8 cellular contexts compared by ENCODE assay signal in genomic region chr17:31068291-31068690, GRCh38. TPM values are rescaled to one million over a fixed set of nuclear protein-coding genes. Genes with fewer than 3 reads are reported as not detected.
DNase-seq lines count a peak whose midpoint lies in the region; ATAC-seq and TF ChIP-seq lines count a peak whose summit lies in the region.

No MANE protein-coding gene starts in this region.

- peak overlapping the region; percentile 64 for H3K4me2 ChIP-seq in HCT116 (ENCODE audit: low read length)

- RAD21 ChIA-PET in HCT116 (lab: Charles Lee; ENCODE audit: low non-redundant PET in 1 of 2, low total read pairs in 2 of 2, uncharacterized antibody in 2 of 2, unreplicated experiment in 2 of 2), result no interaction called here

- H3K27me3 ChIP-seq in BJ (ENCODE audit: control insufficient read depth, insufficient read depth, low read length) (no peaks in the 10 kb centered on the region), HCT116 (ENCODE audit: insufficient read depth, low read length) (no peaks in the 10 kb centered on the region), SJCRH30 (no peaks in the 10 kb centered on the region)

- TF ChIP-seq RAD21 in HCT116 (IDR thresholded peaks at IDR 0.05; ENCODE audit: low read depth), result peak; percentile 47; the same call in 1 of the 2 replicates

- H3K4me1 Mint-ChIP-seq in activated naive CD8-positive, alpha-beta T cell treated with anti-CD3 and anti-CD28 coated beads, Interleukin-2, amount 50 U/mL, for 24 hours, result peaks cover 2% of the 10 kb centered on the region
- no peaks in the 10 kb centered on the region for H3K4me1 Mint-ChIP-seq in stimulated activated effector memory CD8-positive, alpha-beta T cell treated with anti-CD3 and anti-CD28 coated beads, Interleukin-12 subunit alpha, Interleukin-12 subunit beta, amount 100 ng/mL, for 72 hours

- no peak overlapping the region for H3K9ac ChIP-seq in HCT116 (ENCODE audit: low read length)

- H3K9me3 ChIP-seq in HCT116 (ENCODE audit: control insufficient read depth in 1 of 2, insufficient read depth in 1 of 2, low read depth in 1 of 2, low read length in 2 of 2), result no peaks in the 10 kb centered on the region
- peaks cover 4% of the 10 kb centered on the region; the same call in 1 of the 2 replicates for H3K9me3 ChIP-seq in SJCRH30 (replicated peaks)

- H4K20me1 ChIP-seq in HCT116 (ENCODE audit: insufficient read depth), result no peaks in the 10 kb centered on the region

- ATAC-seq in HCT116, result peak; percentile 85
- peak; percentile 65 for ATAC-seq in activated naive CD8-positive, alpha-beta T cell treated with anti-CD3 and anti-CD28 coated beads, Interleukin-2, amount 50 U/mL, for 24 hours
- ATAC-seq in stimulated activated effector memory CD8-positive, alpha-beta T cell treated with anti-CD3 and anti-CD28 coated beads, Interleukin-12 subunit alpha, Interleukin-12 subunit beta, amount 100 ng/mL, for 72 hours, result peak; percentile 80
- ATAC-seq in GM18519 (IDR thresholded peaks at IDR 0.05; ENCODE audit: low FRiP score, unreplicated experiment), result no peak

- no peak for TF ChIP-seq POLR2A in HCT116 (IDR thresholded peaks at IDR 0.05; ENCODE audit: borderline replicate concordance, extremely low read depth, insufficient read depth, insufficient read length)

- POLR2A ChIA-PET in BJ (lab: Charles Lee) (no interaction called here), HCT116 (lab: Charles Lee) (no interaction called here)

- CTCF ChIA-PET in BJ (lab: Yijun Ruan, JAX), result interaction anchor here (0.7 to 2.3 kb wide), 2 partner anchors 17 to 73 kb away, joined by 3 to 10 read pairs; no protein-coding TSS in a partner anchor
- CTCF ChIA-PET in HCT116 (lab: Charles Lee), result interaction anchor here (0.9 kb wide), 1 partner anchor 15 kb away, joined by 3 read pairs; no protein-coding TSS in a partner anchor

- H3K36me3 Mint-ChIP-seq in activated naive CD8-positive, alpha-beta T cell treated with anti-CD3 and anti-CD28 coated beads, Interleukin-2, amount 50 U/mL, for 24 hours (ENCODE audit: low read depth), result no peaks in the 10 kb centered on the region
- no peaks in the 10 kb centered on the region for H3K36me3 Mint-ChIP-seq in stimulated activated effector memory CD8-positive, alpha-beta T cell treated with anti-CD3 and anti-CD28 coated beads, Interleukin-12 subunit alpha, Interleukin-12 subunit beta, amount 100 ng/mL, for 72 hours

- H3K4me1 ChIP-seq in HCT116 (ENCODE audit: control insufficient read depth in 1 of 2, insufficient read depth in 2 of 2, low read length in 2 of 2) (peaks cover 14 to 18% of the 10 kb centered on the region in 2 experiments), SJCRH30 (peaks cover 22% of the 10 kb centered on the region)

- H3K9me3 Mint-ChIP-seq in activated naive CD8-positive, alpha-beta T cell treated with anti-CD3 and anti-CD28 coated beads, Interleukin-2, amount 50 U/mL, for 24 hours, result no peaks in the 10 kb centered on the region
- no peaks in the 10 kb centered on the region for H3K9me3 Mint-ChIP-seq in stimulated activated effector memory CD8-positive, alpha-beta T cell treated with anti-CD3 and anti-CD28 coated beads, Interleukin-12 subunit alpha, Interleukin-12 subunit beta, amount 100 ng/mL, for 72 hours

- H3K27ac Mint-ChIP-seq in activated naive CD8-positive, alpha-beta T cell treated with anti-CD3 and anti-CD28 coated beads, Interleukin-2, amount 50 U/mL, for 24 hours, result no peak overlapping the region
- no peak overlapping the region for H3K27ac Mint-ChIP-seq in stimulated activated effector memory CD8-positive, alpha-beta T cell treated with anti-CD3 and anti-CD28 coated beads, Interleukin-12 subunit alpha, Interleukin-12 subunit beta, amount 100 ng/mL, for 72 hours

- intact Hi-C loops in HCT116 (cut with micrococcal nuclease), result no loop called here

- peak; percentile 29; the same call in 1 of the 2 replicates for TF ChIP-seq CTCF in BJ (IDR thresholded peaks at IDR 0.05; ENCODE audit: insufficient read depth, low read depth, low read length)
- TF ChIP-seq CTCF in HCT116 (IDR thresholded peaks at IDR 0.05 in 2 of 3, conservative IDR thresholded peaks at IDR 0.05 in 1 of 3; ENCODE audit: borderline replicate concordance in 1 of 3, insufficient read depth in 1 of 3, low read depth in 2 of 3, low read length in 2 of 3), result peak; percentile 76 to 80 (median 80)

- H3K79me2 ChIP-seq in HCT116 (ENCODE audit: insufficient read depth, low read length), result no peaks in the 10 kb centered on the region

- H3K4me3 Mint-ChIP-seq in activated naive CD8-positive, alpha-beta T cell treated with anti-CD3 and anti-CD28 coated beads, Interleukin-2, amount 50 U/mL, for 24 hours, result no peak overlapping the region
- no peak overlapping the region for H3K4me3 Mint-ChIP-seq in stimulated activated effector memory CD8-positive, alpha-beta T cell treated with anti-CD3 and anti-CD28 coated beads, Interleukin-12 subunit alpha, Interleukin-12 subunit beta, amount 100 ng/mL, for 72 hours

- H3K36me3 ChIP-seq in BJ (ENCODE audit: control insufficient read depth, insufficient read depth, low read length), result no peaks in the 10 kb centered on the region
- H3K36me3 ChIP-seq in HCT116 (ENCODE audit: control insufficient read depth in 1 of 2, insufficient read depth in 2 of 2, low read length in 2 of 2), result no peaks in the 10 kb centered on the region
- H3K36me3 ChIP-seq in SJCRH30, result no peaks in the 10 kb centered on the region

- DNase-seq in BJ (ENCODE audit: low read depth) (no peak), HCT116 (ENCODE audit: low read depth, low spot score) (peak; percentile 40), SJCRH30 (peak; percentile 69 to 79), left kidney (ENCODE audit: low read depth, low spot score) (peak; percentile 6), NCI-H1092 (lab: John Stamatoyannopoulos, UW) (no peak)
- DNase-seq in activated naive CD8-positive, alpha-beta T cell treated with anti-CD3 and anti-CD28 coated beads, Interleukin-2, amount 50 U/mL, for 24 hours, result peak; percentile 65
- peak; percentile 16 to 80 for DNase-seq in stimulated activated effector memory CD8-positive, alpha-beta T cell treated with anti-CD3 and anti-CD28 coated beads, Interleukin-12 subunit alpha, Interleukin-12 subunit beta, amount 100 ng/mL, for 72 hours (ENCODE audit: low spot score in 2 of 2)

- no peaks in the 10 kb centered on the region for H3K9me2 ChIP-seq in HCT116 (ENCODE audit: insufficient read depth)

- no peaks in the 10 kb centered on the region for H3K27me3 Mint-ChIP-seq in activated naive CD8-positive, alpha-beta T cell treated with anti-CD3 and anti-CD28 coated beads, Interleukin-2, amount 50 U/mL, for 24 hours

- no peak overlapping the region for H3K4me3 ChIP-seq in BJ (ENCODE audit: low read depth, low read length)
- peak overlapping the region in 1 of 2 experiments; percentile 8; a peak in 1 of 4 replicates for H3K4me3 ChIP-seq in HCT116 (replicated peaks in 1 of 2; ENCODE audit: low read depth in 1 of 2, low read length in 2 of 2)
- no peak overlapping the region for H3K4me3 ChIP-seq in SJCRH30

- BruUV-seq in HCT116 (replicated peaks; lab: Mats Ljungman, UMichigan), result no TSS peak

- peak overlapping the region; percentile 89 for H2AFZ ChIP-seq in HCT116 (ENCODE audit: low read depth, low read length, poor library complexity, severe bottlenecking)

- peak overlapping the region; percentile 37 for H3K27ac ChIP-seq in HCT116 (ENCODE audit: low read depth, low read length)
- peak overlapping the region; percentile 94 for H3K27ac ChIP-seq in SJCRH30

TF ChIP-seq in HCT116, 20 proteins besides CTCF, POLR2A, EP300 and RAD21:
- TF ChIP-seq MAX (IDR thresholded peaks at IDR 0.05) (peak; percentile 1; the same call in 1 of the 2 replicates), YY1 (IDR thresholded peaks at IDR 0.05; ENCODE audit: extremely low read depth, insufficient replicate concordance, low read depth, low read length) (peak; percentile 13), CEBPB (IDR thresholded peaks at IDR 0.05; ENCODE audit: low read depth) (no peak)
TF ChIP-seq in HCT116: peak in this region for 2.

RNA-seq across cellular contexts. Expression of gene NF1, which starts 26.5 kb away (rescaled TPM):
- polyA plus RNA-seq in BJ (2011; rRNA removed), result 29.3 and 48.2 TPM in 2 replicates
- polyA minus RNA-seq in BJ (2011; rRNA and poly(A)+ RNA removed), result 108 and 115 TPM in 2 replicates
- total RNA-seq in HCT116 (2021; ENCODE audit: unreplicated experiment), result 20.8 TPM
- 6.3 and 7.7 TPM in 2 replicates for polyA plus RNA-seq in HCT116 (2012)
- total RNA-seq in SJCRH30 (2014; rRNA removed; shearing (Covaris generic)), result 48.3 and 57.0 TPM in 2 replicates

Comparison
In these comparisons a context has a peak if more than half of its experiments do, and no peak if none do; other contexts are left out.
1. DNase-seq: peak in HCT116 (single experiment), SJCRH30 (2 of 2), activated naive CD8-positive, alpha-beta T cell treated with anti-CD3 and anti-CD28 coated beads, Interleukin-2, amount 50 U/mL, for 24 hours (single experiment), left kidney (single experiment) and stimulated activated effector memory CD8-positive, alpha-beta T cell treated with anti-CD3 and anti-CD28 coated beads, Interleukin-12 subunit alpha, Interleukin-12 subunit beta, amount 100 ng/mL, for 72 hours (2 of 2); none in BJ (single experiment) and NCI-H1092 (single experiment).